1 cellular context compared by ENCODE assay signal in genomic region chr16:57840833-57841232, GRCh38.
TF ChIP-seq lines count a peak whose summit lies in the region.

No MANE protein-coding gene starts in this region.

TF ChIP-seq in HepG2, 621 proteins besides CTCF, POLR2A, EP300 and RAD21 (continued from another document and continues in another):
- TF ChIP-seq, protein P1, sequence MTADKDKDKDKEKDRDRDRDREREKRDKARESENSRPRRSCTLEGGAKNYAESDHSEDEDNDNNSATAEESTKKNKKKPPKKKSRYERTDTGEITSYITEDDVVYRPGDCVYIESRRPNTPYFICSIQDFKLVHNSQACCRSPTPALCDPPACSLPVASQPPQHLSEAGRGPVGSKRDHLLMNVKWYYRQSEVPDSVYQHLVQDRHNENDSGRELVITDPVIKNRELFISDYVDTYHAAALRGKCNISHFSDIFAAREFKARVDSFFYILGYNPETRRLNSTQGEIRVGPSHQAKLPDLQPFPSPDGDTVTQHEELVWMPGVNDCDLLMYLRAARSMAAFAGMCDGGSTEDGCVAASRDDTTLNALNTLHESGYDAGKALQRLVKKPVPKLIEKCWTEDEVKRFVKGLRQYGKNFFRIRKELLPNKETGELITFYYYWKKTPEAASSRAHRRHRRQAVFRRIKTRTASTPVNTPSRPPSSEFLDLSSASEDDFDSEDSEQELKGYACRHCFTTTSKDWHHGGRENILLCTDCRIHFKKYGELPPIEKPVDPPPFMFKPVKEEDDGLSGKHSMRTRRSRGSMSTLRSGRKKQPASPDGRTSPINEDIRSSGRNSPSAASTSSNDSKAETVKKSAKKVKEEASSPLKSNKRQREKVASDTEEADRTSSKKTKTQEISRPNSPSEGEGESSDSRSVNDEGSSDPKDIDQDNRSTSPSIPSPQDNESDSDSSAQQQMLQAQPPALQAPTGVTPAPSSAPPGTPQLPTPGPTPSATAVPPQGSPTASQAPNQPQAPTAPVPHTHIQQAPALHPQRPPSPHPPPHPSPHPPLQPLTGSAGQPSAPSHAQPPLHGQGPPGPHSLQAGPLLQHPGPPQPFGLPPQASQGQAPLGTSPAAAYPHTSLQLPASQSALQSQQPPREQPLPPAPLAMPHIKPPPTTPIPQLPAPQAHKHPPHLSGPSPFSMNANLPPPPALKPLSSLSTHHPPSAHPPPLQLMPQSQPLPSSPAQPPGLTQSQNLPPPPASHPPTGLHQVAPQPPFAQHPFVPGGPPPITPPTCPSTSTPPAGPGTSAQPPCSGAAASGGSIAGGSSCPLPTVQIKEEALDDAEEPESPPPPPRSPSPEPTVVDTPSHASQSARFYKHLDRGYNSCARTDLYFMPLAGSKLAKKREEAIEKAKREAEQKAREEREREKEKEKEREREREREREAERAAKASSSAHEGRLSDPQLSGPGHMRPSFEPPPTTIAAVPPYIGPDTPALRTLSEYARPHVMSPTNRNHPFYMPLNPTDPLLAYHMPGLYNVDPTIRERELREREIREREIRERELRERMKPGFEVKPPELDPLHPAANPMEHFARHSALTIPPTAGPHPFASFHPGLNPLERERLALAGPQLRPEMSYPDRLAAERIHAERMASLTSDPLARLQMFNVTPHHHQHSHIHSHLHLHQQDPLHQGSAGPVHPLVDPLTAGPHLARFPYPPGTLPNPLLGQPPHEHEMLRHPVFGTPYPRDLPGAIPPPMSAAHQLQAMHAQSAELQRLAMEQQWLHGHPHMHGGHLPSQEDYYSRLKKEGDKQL (CRISPR knock-in tag; IDR thresholded peaks at IDR 0.05; ENCODE audit: low read depth), result peak; percentile 76
- TF ChIP-seq, protein P2, sequence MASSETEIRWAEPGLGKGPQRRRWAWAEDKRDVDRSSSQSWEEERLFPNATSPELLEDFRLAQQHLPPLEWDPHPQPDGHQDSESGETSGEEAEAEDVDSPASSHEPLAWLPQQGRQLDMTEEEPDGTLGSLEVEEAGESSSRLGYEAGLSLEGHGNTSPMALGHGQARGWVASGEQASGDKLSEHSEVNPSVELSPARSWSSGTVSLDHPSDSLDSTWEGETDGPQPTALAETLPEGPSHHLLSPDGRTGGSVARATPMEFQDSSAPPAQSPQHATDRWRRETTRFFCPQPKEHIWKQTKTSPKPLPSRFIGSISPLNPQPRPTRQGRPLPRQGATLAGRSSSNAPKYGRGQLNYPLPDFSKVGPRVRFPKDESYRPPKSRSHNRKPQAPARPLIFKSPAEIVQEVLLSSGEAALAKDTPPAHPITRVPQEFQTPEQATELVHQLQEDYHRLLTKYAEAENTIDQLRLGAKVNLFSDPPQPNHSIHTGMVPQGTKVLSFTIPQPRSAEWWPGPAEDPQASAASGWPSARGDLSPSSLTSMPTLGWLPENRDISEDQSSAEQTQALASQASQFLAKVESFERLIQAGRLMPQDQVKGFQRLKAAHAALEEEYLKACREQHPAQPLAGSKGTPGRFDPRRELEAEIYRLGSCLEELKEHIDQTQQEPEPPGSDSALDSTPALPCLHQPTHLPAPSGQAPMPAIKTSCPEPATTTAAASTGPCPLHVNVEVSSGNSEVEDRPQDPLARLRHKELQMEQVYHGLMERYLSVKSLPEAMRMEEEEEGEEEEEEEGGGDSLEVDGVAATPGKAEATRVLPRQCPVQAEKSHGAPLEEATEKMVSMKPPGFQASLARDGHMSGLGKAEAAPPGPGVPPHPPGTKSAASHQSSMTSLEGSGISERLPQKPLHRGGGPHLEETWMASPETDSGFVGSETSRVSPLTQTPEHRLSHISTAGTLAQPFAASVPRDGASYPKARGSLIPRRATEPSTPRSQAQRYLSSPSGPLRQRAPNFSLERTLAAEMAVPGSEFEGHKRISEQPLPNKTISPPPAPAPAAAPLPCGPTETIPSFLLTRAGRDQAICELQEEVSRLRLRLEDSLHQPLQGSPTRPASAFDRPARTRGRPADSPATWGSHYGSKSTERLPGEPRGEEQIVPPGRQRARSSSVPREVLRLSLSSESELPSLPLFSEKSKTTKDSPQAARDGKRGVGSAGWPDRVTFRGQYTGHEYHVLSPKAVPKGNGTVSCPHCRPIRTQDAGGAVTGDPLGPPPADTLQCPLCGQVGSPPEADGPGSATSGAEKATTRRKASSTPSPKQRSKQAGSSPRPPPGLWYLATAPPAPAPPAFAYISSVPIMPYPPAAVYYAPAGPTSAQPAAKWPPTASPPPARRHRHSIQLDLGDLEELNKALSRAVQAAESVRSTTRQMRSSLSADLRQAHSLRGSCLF (CRISPR knock-in tag; IDR thresholded peaks at IDR 0.05; ENCODE audit: borderline replicate concordance), result no peak
- TF ChIP-seq ZFY (CRISPR knock-in tag; IDR thresholded peaks at IDR 0.05) (no peak), PAF1 (CRISPR knock-in tag; IDR thresholded peaks at IDR 0.05) (no peak), ZNF614 (CRISPR knock-in tag; IDR thresholded peaks at IDR 0.05; ENCODE audit: borderline replicate concordance) (peak; percentile 79; the same call in 1 of the 2 replicates), STAG1 (CRISPR knock-in tag; IDR thresholded peaks at IDR 0.05) (peak; percentile 36), ZBTB7B (CRISPR knock-in tag; IDR thresholded peaks at IDR 0.05) (peak; percentile 46; the same call in 1 of the 2 replicates), ZNF331 (CRISPR knock-in tag; IDR thresholded peaks at IDR 0.05) (peak; percentile 92), CHD4 (IDR thresholded peaks at IDR 0.05; ENCODE audit: borderline replicate concordance, low read length) (no peak), ZNF749 (CRISPR knock-in tag; IDR thresholded peaks at IDR 0.05; ENCODE audit: borderline replicate concordance) (peak; percentile 45; the same call in 1 of the 2 replicates), ZNF446 (CRISPR knock-in tag; IDR thresholded peaks at IDR 0.05) (no peak), ZNF570 (CRISPR knock-in tag; IDR thresholded peaks at IDR 0.05; ENCODE audit: borderline replicate concordance) (no peak), SRF (IDR thresholded peaks at IDR 0.05; ENCODE audit: low read depth, low read length) (no peak), ZBTB38 (CRISPR knock-in tag; IDR thresholded peaks at IDR 0.05) (no peak), ZFP41 (CRISPR knock-in tag; IDR thresholded peaks at IDR 0.05; ENCODE audit: borderline replicate concordance) (no peak), ZSCAN21 (CRISPR knock-in tag; IDR thresholded peaks at IDR 0.05; ENCODE audit: borderline replicate concordance) (no peak), KMT2B (CRISPR knock-in tag; IDR thresholded peaks at IDR 0.05) (no peak), CREB1 (IDR thresholded peaks at IDR 0.05) (no peak), CREB1 (CRISPR knock-in tag; IDR thresholded peaks at IDR 0.05) (peak; percentile 28; the same call in 1 of the 2 replicates), FOXA1 (IDR thresholded peaks at IDR 0.05) (no peak), FOXA1 (CRISPR knock-in tag; IDR thresholded peaks at IDR 0.05) (peak; percentile 95), ZNF441 (CRISPR knock-in tag; IDR thresholded peaks at IDR 0.05; ENCODE audit: borderline replicate concordance) (0 out of 2 replicates have a peak, but pooled peaks have one; percentile 54), ASH2L (IDR thresholded peaks at IDR 0.05; ENCODE audit: insufficient read length, low read depth, low read length) (no peak), HHEX (CRISPR knock-in tag; IDR thresholded peaks at IDR 0.05) (peak; percentile 70), NCOR1 (IDR thresholded peaks at IDR 0.05; ENCODE audit: borderline replicate concordance, low read length) (no peak), ZNF225 (CRISPR knock-in tag; IDR thresholded peaks at IDR 0.05) (no peak), BORCS8-MEF2B (CRISPR knock-in tag; IDR thresholded peaks at IDR 0.05) (no peak), MYC (CRISPR knock-in tag; IDR thresholded peaks at IDR 0.05; ENCODE audit: borderline replicate concordance) (peak; percentile 39; the same call in 1 of the 2 replicates), HNF4A (CRISPR knock-in tag; IDR thresholded peaks at IDR 0.05) (peak; percentile 83), ZNF10 (CRISPR knock-in tag; IDR thresholded peaks at IDR 0.05; ENCODE audit: borderline replicate concordance, low read depth) (no peak), ZZZ3 (CRISPR knock-in tag; IDR thresholded peaks at IDR 0.05; ENCODE audit: borderline replicate concordance) (no peak), PRPF4 (IDR thresholded peaks at IDR 0.05; ENCODE audit: low read depth, low read length, poor library complexity, severe bottlenecking) (no peak), ZNF512 (CRISPR knock-in tag; IDR thresholded peaks at IDR 0.05) (no peak), RXRA (CRISPR knock-in tag; IDR thresholded peaks at IDR 0.05) (no peak; the same call in 1 of the 2 replicates), ZNF317 (CRISPR knock-in tag; IDR thresholded peaks at IDR 0.05) (peak; percentile 64; the same call in 1 of the 2 replicates), NR3C1 (CRISPR knock-in tag; IDR thresholded peaks at IDR 0.05) (no peak), ZNF30 (CRISPR knock-in tag; IDR thresholded peaks at IDR 0.05) (no peak), TEAD3 (CRISPR knock-in tag; optimal IDR thresholded peaks at IDR 0.05; ENCODE audit: borderline replicate concordance) (peak; percentile 94), ZNF703 (CRISPR knock-in tag; IDR thresholded peaks at IDR 0.05; ENCODE audit: borderline replicate concordance) (no peak)
- TF ChIP-seq, protein P3, sequence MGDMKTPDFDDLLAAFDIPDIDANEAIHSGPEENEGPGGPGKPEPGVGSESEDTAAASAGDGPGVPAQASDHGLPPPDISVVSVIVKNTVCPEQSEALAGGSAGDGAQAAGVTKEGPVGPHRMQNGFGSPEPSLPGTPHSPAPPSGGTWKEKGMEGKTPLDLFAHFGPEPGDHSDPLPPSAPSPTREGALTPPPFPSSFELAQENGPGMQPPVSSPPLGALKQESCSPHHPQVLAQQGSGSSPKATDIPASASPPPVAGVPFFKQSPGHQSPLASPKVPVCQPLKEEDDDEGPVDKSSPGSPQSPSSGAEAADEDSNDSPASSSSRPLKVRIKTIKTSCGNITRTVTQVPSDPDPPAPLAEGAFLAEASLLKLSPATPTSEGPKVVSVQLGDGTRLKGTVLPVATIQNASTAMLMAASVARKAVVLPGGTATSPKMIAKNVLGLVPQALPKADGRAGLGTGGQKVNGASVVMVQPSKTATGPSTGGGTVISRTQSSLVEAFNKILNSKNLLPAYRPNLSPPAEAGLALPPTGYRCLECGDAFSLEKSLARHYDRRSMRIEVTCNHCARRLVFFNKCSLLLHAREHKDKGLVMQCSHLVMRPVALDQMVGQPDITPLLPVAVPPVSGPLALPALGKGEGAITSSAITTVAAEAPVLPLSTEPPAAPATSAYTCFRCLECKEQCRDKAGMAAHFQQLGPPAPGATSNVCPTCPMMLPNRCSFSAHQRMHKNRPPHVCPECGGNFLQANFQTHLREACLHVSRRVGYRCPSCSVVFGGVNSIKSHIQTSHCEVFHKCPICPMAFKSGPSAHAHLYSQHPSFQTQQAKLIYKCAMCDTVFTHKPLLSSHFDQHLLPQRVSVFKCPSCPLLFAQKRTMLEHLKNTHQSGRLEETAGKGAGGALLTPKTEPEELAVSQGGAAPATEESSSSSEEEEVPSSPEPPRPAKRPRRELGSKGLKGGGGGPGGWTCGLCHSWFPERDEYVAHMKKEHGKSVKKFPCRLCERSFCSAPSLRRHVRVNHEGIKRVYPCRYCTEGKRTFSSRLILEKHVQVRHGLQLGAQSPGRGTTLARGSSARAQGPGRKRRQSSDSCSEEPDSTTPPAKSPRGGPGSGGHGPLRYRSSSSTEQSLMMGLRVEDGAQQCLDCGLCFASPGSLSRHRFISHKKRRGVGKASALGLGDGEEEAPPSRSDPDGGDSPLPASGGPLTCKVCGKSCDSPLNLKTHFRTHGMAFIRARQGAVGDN (CRISPR knock-in tag; IDR thresholded peaks at IDR 0.05), result peak; percentile 31; the same call in 1 of the 2 replicates
- TF ChIP-seq, protein P4, sequence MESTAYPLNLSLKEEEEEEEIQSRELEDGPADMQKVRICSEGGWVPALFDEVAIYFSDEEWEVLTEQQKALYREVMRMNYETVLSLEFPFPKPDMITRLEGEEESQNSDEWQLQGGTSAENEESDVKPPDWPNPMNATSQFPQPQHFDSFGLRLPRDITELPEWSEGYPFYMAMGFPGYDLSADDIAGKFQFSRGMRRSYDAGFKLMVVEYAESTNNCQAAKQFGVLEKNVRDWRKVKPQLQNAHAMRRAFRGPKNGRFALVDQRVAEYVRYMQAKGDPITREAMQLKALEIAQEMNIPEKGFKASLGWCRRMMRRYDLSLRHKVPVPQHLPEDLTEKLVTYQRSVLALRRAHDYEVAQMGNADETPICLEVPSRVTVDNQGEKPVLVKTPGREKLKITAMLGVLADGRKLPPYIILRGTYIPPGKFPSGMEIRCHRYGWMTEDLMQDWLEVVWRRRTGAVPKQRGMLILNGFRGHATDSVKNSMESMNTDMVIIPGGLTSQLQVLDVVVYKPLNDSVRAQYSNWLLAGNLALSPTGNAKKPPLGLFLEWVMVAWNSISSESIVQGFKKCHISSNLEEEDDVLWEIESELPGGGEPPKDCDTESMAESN (CRISPR knock-in tag; conservative IDR thresholded peaks at IDR 0.05), result 0 out of 2 replicates have a peak, but pooled peaks have one; percentile 53
- TF ChIP-seq, protein P5, sequence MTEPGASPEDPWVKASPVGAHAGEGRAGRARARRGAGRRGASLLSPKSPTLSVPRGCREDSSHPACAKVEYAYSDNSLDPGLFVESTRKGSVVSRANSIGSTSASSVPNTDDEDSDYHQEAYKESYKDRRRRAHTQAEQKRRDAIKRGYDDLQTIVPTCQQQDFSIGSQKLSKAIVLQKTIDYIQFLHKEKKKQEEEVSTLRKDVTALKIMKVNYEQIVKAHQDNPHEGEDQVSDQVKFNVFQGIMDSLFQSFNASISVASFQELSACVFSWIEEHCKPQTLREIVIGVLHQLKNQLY (CRISPR knock-in tag; IDR thresholded peaks at IDR 0.05), result peak; percentile 83; the same call in 1 of the 2 replicates
